In the genomic region with DNA sequence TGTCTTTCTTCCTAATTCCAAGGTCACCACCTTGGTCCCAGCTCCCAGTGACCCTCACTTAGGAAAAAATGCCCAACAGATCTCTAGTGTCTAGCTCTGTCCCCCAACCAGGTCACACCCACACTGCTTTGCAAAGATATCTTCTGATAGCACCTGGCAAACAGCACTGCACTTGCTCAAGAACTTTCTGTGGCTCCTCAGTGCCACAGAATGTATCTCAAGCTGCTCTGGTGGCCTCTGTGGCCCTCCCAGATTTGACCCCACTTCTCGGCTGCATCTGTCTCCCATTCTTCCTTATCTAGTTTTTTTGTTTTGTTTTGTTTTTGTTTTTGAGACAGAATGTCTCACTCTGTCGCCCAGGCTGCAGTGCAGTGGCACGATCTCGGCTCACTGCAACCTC, we compare ENCODE assay signal across 22 cellular contexts. TPM values are rescaled to one million over a fixed set of nuclear protein-coding genes. Genes with fewer than 3 reads are reported as not detected.
A peak's percentile ranks its signal among the peaks of the same experiment; 100 is the strongest.
DNase-seq lines count a peak whose midpoint lies in the region; ATAC-seq and TF ChIP-seq lines count a peak whose summit lies in the region.
"Had no signal": no experiment of that assay in that cellular context is flagged by ENCODE, and none has a peak within 500 bp of the region (broad histone marks: within the 10 kb centered on the region; RNA-seq: fewer than 3 reads in every experiment).

No MANE protein-coding gene starts in this region.

- no peak overlapping the region for H3K4me3 Mint-ChIP-seq in activated CD8-positive, alpha-beta T cell treated with anti-CD3 and anti-CD28 coated beads, Interleukin-2, amount 10 ng/mL, durations not matched to agents 7 days and 5 days
- no peak overlapping the region for H3K4me3 Mint-ChIP-seq in activated CD8-positive, alpha-beta T cell treated with anti-CD3 and anti-CD28 coated beads for 36 hours
- H3K4me3 Mint-ChIP-seq in CD4-positive, alpha-beta memory T cell, result peak overlapping the region in 1 of 8 donors; percentile 39
- no peak overlapping the region for H3K4me3 Mint-ChIP-seq in activated CD4-positive, alpha-beta memory T cell treated with anti-CD3 and anti-CD28 coated beads, Interleukin-2, amount 10 ng/mL, durations not matched to agents 7 days and 5 days
- peak overlapping the region in 1 of 10 donors; percentile 25 for H3K4me3 Mint-ChIP-seq in naive thymus-derived CD8-positive, alpha-beta T cell

- no peak overlapping the region for H3K4me3 ChIP-seq in CD4-positive, alpha-beta memory T cell (ENCODE audit: low read length in 2 of 2)
- H3K4me3 ChIP-seq: BLaER1, coronary artery, heart left ventricle, PC-9, upper lobe of right lung had no signal

- peaks cover 2% of the 10 kb centered on the region for H3K36me3 Mint-ChIP-seq in activated CD8-positive, alpha-beta T cell treated with anti-CD3 and anti-CD28 coated beads, Interleukin-2, amount 10 ng/mL, durations not matched to agents 7 days and 5 days (ENCODE audit: low read depth)
- H3K36me3 Mint-ChIP-seq in activated CD8-positive, alpha-beta T cell treated with anti-CD3 and anti-CD28 coated beads for 36 hours (ENCODE audit: low read depth), result peaks cover 2% of the 10 kb centered on the region
- peaks cover 0 to 2% of the 10 kb centered on the region in 2 donors for H3K36me3 Mint-ChIP-seq in CD4-positive, alpha-beta memory T cell
- peaks cover 4% of the 10 kb centered on the region for H3K36me3 Mint-ChIP-seq in activated CD4-positive, alpha-beta memory T cell treated with anti-CD3 and anti-CD28 coated beads, Interleukin-2, amount 10 ng/mL, durations not matched to agents 7 days and 5 days (ENCODE audit: low read depth)
- H3K36me3 Mint-ChIP-seq in naive thymus-derived CD8-positive, alpha-beta T cell, result no peaks in the 10 kb centered on the region

- no peak for DNase-seq in activated CD8-positive, alpha-beta T cell treated with anti-CD3 and anti-CD28 coated beads, Interleukin-2, amount 10 ng/mL, durations not matched to agents 7 days and 5 days
- DNase-seq in activated CD8-positive, alpha-beta T cell treated with anti-CD3 and anti-CD28 coated beads for 36 hours, result no peak
- no peak for DNase-seq in CD4-positive, alpha-beta memory T cell
- DNase-seq in activated CD4-positive, alpha-beta memory T cell treated with anti-CD3 and anti-CD28 coated beads, Interleukin-2, amount 10 ng/mL, durations not matched to agents 7 days and 5 days, result no peak
- DNase-seq in naive thymus-derived CD8-positive, alpha-beta T cell, result no peak
- no peak for DNase-seq in cerebellar cortex (ENCODE audit: low spot score)
- no peak for DNase-seq in DMS 273 treated with DMSO at 0.1 percent for 48 hours (lab: John Stamatoyannopoulos, UW)
- DNase-seq: brain microvascular endothelial cell, GOT3, heart left ventricle, left colon, NCI-H1105, NCI-H2081, NCI-H82, PC-9, right cardiac atrium, SIG-M5, upper lobe of right lung had no signal

- TF ChIP-seq CTCF in activated CD8-positive, alpha-beta T cell treated with anti-CD3 and anti-CD28 coated beads for 36 hours (IDR thresholded peaks at IDR 0.05), result no peak

- intact Hi-C loops in activated CD8-positive, alpha-beta T cell treated with anti-CD3 and anti-CD28 coated beads for 36 hours (cut with micrococcal nuclease), result no loop called here
- intact Hi-C loops in CD4-positive, alpha-beta memory T cell (cut with micrococcal nuclease), result no loop called here

- peaks cover 4% of the 10 kb centered on the region for H3K36me3 ChIP-seq in CD4-positive, alpha-beta memory T cell (ENCODE audit: insufficient read depth, low read length)
- H3K36me3 ChIP-seq: BLaER1, brain microvascular endothelial cell, upper lobe of right lung had no signal

- POLR2A ChIA-PET in activated CD8-positive, alpha-beta T cell treated with anti-CD3 and anti-CD28 coated beads, Interleukin-2, amount 10 ng/mL, durations not matched to agents 7 days and 5 days (lab: Charles Lee), result interaction anchor here (1.2 to 3.9 kb wide), 3 partner anchors 9 to 92 kb away, joined by 4 to 29 read pairs (median 27); a partner anchor contains a TSS
- POLR2A ChIA-PET in activated CD8-positive, alpha-beta T cell treated with anti-CD3 and anti-CD28 coated beads for 36 hours (lab: Charles Lee), result interaction anchor here (0.9 to 4.0 kb wide), 5 partner anchors 8 to 44 kb away, joined by 3 to 35 read pairs (median 4); a partner anchor contains a TSS
- POLR2A ChIA-PET in CD4-positive, alpha-beta memory T cell (lab: Charles Lee; ENCODE audit: partially characterized antibody), result interaction anchor here (1.0 to 4.5 kb wide), 6 partner anchors 9 to 92 kb away, joined by 3 to 78 read pairs (median 5); a partner anchor contains a TSS
- POLR2A ChIA-PET in activated CD4-positive, alpha-beta memory T cell treated with anti-CD3 and anti-CD28 coated beads, Interleukin-2, amount 10 ng/mL, durations not matched to agents 7 days and 5 days (lab: Charles Lee), result interaction anchor here (1.5 to 5.8 kb wide), 4 partner anchors 8 to 33 kb away, joined by 7 to 53 read pairs (median 32); a partner anchor contains a TSS
- POLR2A ChIA-PET in naive thymus-derived CD8-positive, alpha-beta T cell (lab: Charles Lee), result interaction anchor here (1.1 to 3.0 kb wide), 3 partner anchors 8 to 94 kb away, joined by 4 to 31 read pairs (median 5); a partner anchor contains a TSS

- H3K9me3 ChIP-seq in CD4-positive, alpha-beta memory T cell (ENCODE audit: control insufficient read depth in 1 of 2, low read length in 2 of 2), result no peaks in the 10 kb centered on the region
- H3K9me3 ChIP-seq: BLaER1, heart left ventricle, upper lobe of right lung had no signal

- CTCF ChIA-PET in activated CD8-positive, alpha-beta T cell treated with anti-CD3 and anti-CD28 coated beads, Interleukin-2, amount 10 ng/mL, durations not matched to agents 7 days and 5 days (lab: Charles Lee), result interaction anchor here (0.8 to 2.8 kb wide), 6 partner anchors 8 to 49 kb away, joined by 3 to 9 read pairs (median 8); a partner anchor contains a TSS
- CTCF ChIA-PET in activated CD8-positive, alpha-beta T cell treated with anti-CD3 and anti-CD28 coated beads for 36 hours (lab: Charles Lee), result interaction anchor here (1.0 to 2.6 kb wide), 4 partner anchors 31 to 137 kb away, joined by 4 to 11 read pairs (median 5); a partner anchor contains a TSS
- CTCF ChIA-PET in CD4-positive, alpha-beta memory T cell (lab: Charles Lee; ENCODE audit: partially characterized antibody), result interaction anchor here (1.0 to 2.4 kb wide), 5 partner anchors 8 to 137 kb away, joined by 3 to 13 read pairs (median 4); a partner anchor contains a TSS
- CTCF ChIA-PET in activated CD4-positive, alpha-beta memory T cell treated with anti-CD3 and anti-CD28 coated beads, Interleukin-2, amount 10 ng/mL, durations not matched to agents 7 days and 5 days (lab: Charles Lee), result no interaction called here

- H3K27me3 ChIP-seq in CD4-positive, alpha-beta memory T cell (ENCODE audit: insufficient read depth, low read length), result no peaks in the 10 kb centered on the region
- H3K27me3 ChIP-seq: brain microvascular endothelial cell, heart left ventricle, upper lobe of right lung had no signal

- no peak for ATAC-seq in activated CD8-positive, alpha-beta T cell treated with anti-CD3 and anti-CD28 coated beads, Interleukin-2, amount 10 ng/mL, durations not matched to agents 7 days and 5 days
- no peak for ATAC-seq in activated CD8-positive, alpha-beta T cell treated with anti-CD3 and anti-CD28 coated beads for 36 hours
- no peak for ATAC-seq in naive thymus-derived CD8-positive, alpha-beta T cell
- no peak for ATAC-seq in activated CD4-positive, CD25-positive, alpha-beta regulatory T cell treated with anti-CD3 and anti-CD28 coated beads, Interleukin-2, amount 50 U/mL, for 24 hours
- ATAC-seq: heart left ventricle, left colon, right cardiac atrium, upper lobe of right lung had no signal

- peaks cover 54% of the 10 kb centered on the region for H3K4me1 ChIP-seq in CD4-positive, alpha-beta memory T cell (ENCODE audit: insufficient read depth, low read length)

- no peaks in the 10 kb centered on the region for H3K9me3 Mint-ChIP-seq in activated CD8-positive, alpha-beta T cell treated with anti-CD3 and anti-CD28 coated beads, Interleukin-2, amount 10 ng/mL, durations not matched to agents 7 days and 5 days (ENCODE audit: insufficient read depth)
- H3K9me3 Mint-ChIP-seq in activated CD8-positive, alpha-beta T cell treated with anti-CD3 and anti-CD28 coated beads for 36 hours, result no peaks in the 10 kb centered on the region
- H3K9me3 Mint-ChIP-seq in CD4-positive, alpha-beta memory T cell, result no peaks in the 10 kb centered on the region
- H3K9me3 Mint-ChIP-seq in activated CD4-positive, alpha-beta memory T cell treated with anti-CD3 and anti-CD28 coated beads, Interleukin-2, amount 10 ng/mL, durations not matched to agents 7 days and 5 days, result no peaks in the 10 kb centered on the region
- no peaks in the 10 kb centered on the region for H3K9me3 Mint-ChIP-seq in naive thymus-derived CD8-positive, alpha-beta T cell

- H3K27me3 Mint-ChIP-seq in activated CD8-positive, alpha-beta T cell treated with anti-CD3 and anti-CD28 coated beads, Interleukin-2, amount 10 ng/mL, durations not matched to agents 7 days and 5 days (ENCODE audit: low read depth), result no peaks in the 10 kb centered on the region
- H3K27me3 Mint-ChIP-seq in activated CD8-positive, alpha-beta T cell treated with anti-CD3 and anti-CD28 coated beads for 36 hours, result no peaks in the 10 kb centered on the region
- no peaks in the 10 kb centered on the region for H3K27me3 Mint-ChIP-seq in CD4-positive, alpha-beta memory T cell
- no peaks in the 10 kb centered on the region for H3K27me3 Mint-ChIP-seq in activated CD4-positive, alpha-beta memory T cell treated with anti-CD3 and anti-CD28 coated beads, Interleukin-2, amount 10 ng/mL, durations not matched to agents 7 days and 5 days
- no peaks in the 10 kb centered on the region for H3K27me3 Mint-ChIP-seq in naive thymus-derived CD8-positive, alpha-beta T cell

- peak overlapping the region; percentile 77 for H3K27ac ChIP-seq in CD4-positive, alpha-beta memory T cell (ENCODE audit: low read depth, low read length)
- H3K27ac ChIP-seq: BLaER1, brain microvascular endothelial cell, coronary artery, heart left ventricle, parathyroid adenoma, upper lobe of right lung had no signal

- H3K27ac Mint-ChIP-seq in activated CD8-positive, alpha-beta T cell treated with anti-CD3 and anti-CD28 coated beads, Interleukin-2, amount 10 ng/mL, durations not matched to agents 7 days and 5 days, result peak overlapping the region; percentile 18
- H3K27ac Mint-ChIP-seq in activated CD8-positive, alpha-beta T cell treated with anti-CD3 and anti-CD28 coated beads for 36 hours, result no peak overlapping the region
- H3K27ac Mint-ChIP-seq in CD4-positive, alpha-beta memory T cell, result peak overlapping the region; percentile 36 to 99 (median 96)
- H3K27ac Mint-ChIP-seq in activated CD4-positive, alpha-beta memory T cell treated with anti-CD3 and anti-CD28 coated beads, Interleukin-2, amount 10 ng/mL, durations not matched to agents 7 days and 5 days, result peak overlapping the region; percentile 99
- peak overlapping the region; percentile 16 to 97 (median 78) for H3K27ac Mint-ChIP-seq in naive thymus-derived CD8-positive, alpha-beta T cell

- H3K4me1 Mint-ChIP-seq in activated CD8-positive, alpha-beta T cell treated with anti-CD3 and anti-CD28 coated beads, Interleukin-2, amount 10 ng/mL, durations not matched to agents 7 days and 5 days (ENCODE audit: low read depth), result peaks cover 36% of the 10 kb centered on the region
- H3K4me1 Mint-ChIP-seq in activated CD8-positive, alpha-beta T cell treated with anti-CD3 and anti-CD28 coated beads for 36 hours (ENCODE audit: low read depth), result peaks cover 31% of the 10 kb centered on the region
- H3K4me1 Mint-ChIP-seq in CD4-positive, alpha-beta memory T cell, result peaks cover 16 to 52% (median 33%) of the 10 kb centered on the region in 4 donors
- peaks cover 44% of the 10 kb centered on the region for H3K4me1 Mint-ChIP-seq in activated CD4-positive, alpha-beta memory T cell treated with anti-CD3 and anti-CD28 coated beads, Interleukin-2, amount 10 ng/mL, durations not matched to agents 7 days and 5 days
- peaks cover 11 to 48% (median 31%) of the 10 kb centered on the region in 4 donors for H3K4me1 Mint-ChIP-seq in naive thymus-derived CD8-positive, alpha-beta T cell

RNA-seq across cellular contexts. Expression of a gene that starts 5.0 kb away (rescaled TPM):
- 10 to 100 TPM; 12.5 to 13.4 TPM for total RNA-seq in activated CD8-positive, alpha-beta T cell treated with anti-CD3 and anti-CD28 coated beads, Interleukin-2, amount 10 ng/mL, durations not matched to agents 7 days and 5 days
- total RNA-seq in activated CD8-positive, alpha-beta T cell treated with anti-CD3 and anti-CD28 coated beads for 36 hours, result 1 to 10 TPM; 4.7 to 5.5 TPM
- 10 to 100 TPM; 21.4 to 22.7 TPM for total RNA-seq in CD4-positive, alpha-beta memory T cell
- polyA plus RNA-seq in CD4-positive, alpha-beta memory T cell, result 10 to 100 TPM; 31.7 to 33.8 TPM
- 10 to 100 TPM; 19.2 to 22.8 TPM for total RNA-seq in activated CD4-positive, alpha-beta memory T cell treated with anti-CD3 and anti-CD28 coated beads, Interleukin-2, amount 10 ng/mL, durations not matched to agents 7 days and 5 days
- 10 to 100 TPM; 19.9 to 21.2 TPM for total RNA-seq in naive thymus-derived CD8-positive, alpha-beta T cell
- 10 to 100 TPM; 21.2 to 22.0 (median 21.7) TPM for polyA plus RNA-seq in naive thymus-derived CD8-positive, alpha-beta T cell

RNA-seq across cellular contexts. Expression of a gene that starts 8.4 kb away (rescaled TPM):
- total RNA-seq in activated CD8-positive, alpha-beta T cell treated with anti-CD3 and anti-CD28 coated beads, Interleukin-2, amount 10 ng/mL, durations not matched to agents 7 days and 5 days, result 10 to 100 TPM; 15.2 to 15.4 TPM
- total RNA-seq in activated CD8-positive, alpha-beta T cell treated with anti-CD3 and anti-CD28 coated beads for 36 hours, result 10 to 100 TPM in 1 of 2 experiments, 1 to 10 TPM in 1; 9.7 to 10.4 TPM
- 10 to 100 TPM; 28.9 to 29.3 TPM for total RNA-seq in CD4-positive, alpha-beta memory T cell
- 1 to 10 TPM; 4.2 to 8.8 TPM for polyA plus RNA-seq in CD4-positive, alpha-beta memory T cell
- total RNA-seq in activated CD4-positive, alpha-beta memory T cell treated with anti-CD3 and anti-CD28 coated beads, Interleukin-2, amount 10 ng/mL, durations not matched to agents 7 days and 5 days, result 10 to 100 TPM; 16.0 to 16.8 TPM
- total RNA-seq in naive thymus-derived CD8-positive, alpha-beta T cell, result 10 to 100 TPM; 18.8 to 19.3 TPM
- 1 to 10 TPM; 3.6 to 6.5 (median 4.0) TPM for polyA plus RNA-seq in naive thymus-derived CD8-positive, alpha-beta T cell

RNA-seq across cellular contexts. Expression of a gene that starts 19.0 kb away (rescaled TPM):
- 10 to 100 TPM; 11.7 to 13.7 TPM for total RNA-seq in activated CD8-positive, alpha-beta T cell treated with anti-CD3 and anti-CD28 coated beads, Interleukin-2, amount 10 ng/mL, durations not matched to agents 7 days and 5 days
- total RNA-seq in activated CD8-positive, alpha-beta T cell treated with anti-CD3 and anti-CD28 coated beads for 36 hours, result 10 to 100 TPM in 1 of 2 experiments, 1 to 10 TPM in 1; 8.8 to 10.3 TPM
- total RNA-seq in CD4-positive, alpha-beta memory T cell, result 10 to 100 TPM; 33.4 to 34.2 TPM
- polyA plus RNA-seq in CD4-positive, alpha-beta memory T cell, result 1 to 10 TPM; 1.7 to 3.4 TPM
- 10 to 100 TPM; 12.9 to 13.3 TPM for total RNA-seq in activated CD4-positive, alpha-beta memory T cell treated with anti-CD3 and anti-CD28 coated beads, Interleukin-2, amount 10 ng/mL, durations not matched to agents 7 days and 5 days
- 10 to 100 TPM; 22.8 to 23.3 TPM for total RNA-seq in naive thymus-derived CD8-positive, alpha-beta T cell
- polyA plus RNA-seq in naive thymus-derived CD8-positive, alpha-beta T cell, result 1 to 10 TPM; 1.6 to 3.5 (median 3.4) TPM

RNA-seq across cellular contexts. Expression of a gene that starts 31.9 kb away (rescaled TPM):
- total RNA-seq in activated CD8-positive, alpha-beta T cell treated with anti-CD3 and anti-CD28 coated beads, Interleukin-2, amount 10 ng/mL, durations not matched to agents 7 days and 5 days, result 10 to 100 TPM in 1 of 2 experiments, 1 to 10 TPM in 1; 8.9 to 10.8 TPM
- total RNA-seq in activated CD8-positive, alpha-beta T cell treated with anti-CD3 and anti-CD28 coated beads for 36 hours, result 1 to 10 TPM; 6.7 to 7.9 TPM
- total RNA-seq in CD4-positive, alpha-beta memory T cell, result 10 to 100 TPM; 15.7 to 17.8 TPM
- 1 to 10 TPM; 7.8 to 8.8 TPM for polyA plus RNA-seq in CD4-positive, alpha-beta memory T cell
- 10 to 100 TPM; 10.6 to 10.7 TPM for total RNA-seq in activated CD4-positive, alpha-beta memory T cell treated with anti-CD3 and anti-CD28 coated beads, Interleukin-2, amount 10 ng/mL, durations not matched to agents 7 days and 5 days
- total RNA-seq in naive thymus-derived CD8-positive, alpha-beta T cell, result 10 to 100 TPM; 21.8 to 21.9 TPM
- 10 to 100 TPM in 2 of 3 donors, 1 to 10 TPM in 1; 9.5 to 12.0 (median 11.4) TPM for polyA plus RNA-seq in naive thymus-derived CD8-positive, alpha-beta T cell

RNA-seq across cellular contexts. Expression of a gene that starts 40.2 kb away (rescaled TPM):
- total RNA-seq in activated CD8-positive, alpha-beta T cell treated with anti-CD3 and anti-CD28 coated beads, Interleukin-2, amount 10 ng/mL, durations not matched to agents 7 days and 5 days, result 1 to 10 TPM; 6.7 to 7.0 TPM
- total RNA-seq in activated CD8-positive, alpha-beta T cell treated with anti-CD3 and anti-CD28 coated beads for 36 hours, result 1 to 10 TPM; 8.3 to 9.2 TPM
- 1 to 10 TPM; 5.8 to 6.1 TPM for total RNA-seq in CD4-positive, alpha-beta memory T cell
- polyA plus RNA-seq in CD4-positive, alpha-beta memory T cell, result 1 to 10 TPM in 1 of 2 donors, under 1 TPM in 1; 0.69 to 1.7 TPM
- total RNA-seq in activated CD4-positive, alpha-beta memory T cell treated with anti-CD3 and anti-CD28 coated beads, Interleukin-2, amount 10 ng/mL, durations not matched to agents 7 days and 5 days, result 1 to 10 TPM; 5.9 to 6.0 TPM
- 1 to 10 TPM; 8.3 to 8.5 TPM for total RNA-seq in naive thymus-derived CD8-positive, alpha-beta T cell
- polyA plus RNA-seq in naive thymus-derived CD8-positive, alpha-beta T cell, result 1 to 10 TPM; 1.1 to 2.1 (median 1.5) TPM
